In the genomic region with DNA sequence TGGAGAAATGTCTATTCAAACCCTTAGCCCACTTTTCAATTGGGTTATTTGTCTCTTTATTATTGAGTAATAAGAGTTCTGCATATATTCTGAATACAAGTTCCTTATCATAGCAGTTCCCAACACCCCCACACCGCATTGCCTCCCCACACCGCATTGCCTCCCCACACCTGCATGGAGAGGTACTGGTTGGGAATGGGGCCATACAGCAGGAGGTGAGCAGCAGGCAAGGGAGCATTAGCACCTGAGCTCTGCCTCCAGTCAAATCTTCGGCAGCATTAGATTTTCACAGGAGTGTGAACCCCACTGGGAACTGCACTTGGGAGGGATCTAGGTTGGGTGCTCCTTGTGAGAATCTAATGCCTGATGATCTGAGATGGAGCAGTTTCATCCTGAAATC, we compare ENCODE assay signal across 24 cellular contexts.
"Had no signal": no experiment of that assay in that cellular context is flagged by ENCODE, and none has a peak within 500 bp of the region (broad histone marks: within the 10 kb centered on the region; RNA-seq: fewer than 3 reads in every experiment).

No MANE protein-coding gene starts in this region.

- DNase-seq: naive thymus-derived CD8-positive, alpha-beta T cell; nephron progenitor cell; nucleus accumbens; ovary; posterior cingulate gyrus; psoas muscle; right cardiac atrium; right lobe of liver; sigmoid colon; small intestine; stimulated activated CD4-positive, alpha-beta T cell treated with anti-CD3 and anti-CD28 coated beads, Interleukin-15, amount 100 ng/mL, for 24 hours; stimulated activated CD4-positive, alpha-beta T cell treated with anti-CD3 and anti-CD28 coated beads, Interleukin-2, amount 100 ng/mL, for 24 hours; stimulated activated CD4-positive, alpha-beta T cell treated with anti-CD3 and anti-CD28 coated beads, Interleukin-2, amount 100 ng/mL, for 48 hours; stimulated activated CD4-positive, alpha-beta T cell treated with anti-CD3 and anti-CD28 coated beads, Interleukin-4, amount 100 ng/mL, for 24 hours; stimulated activated CD8-positive, alpha-beta memory T cell treated with anti-CD3 and anti-CD28 coated beads, Interleukin-4, amount 100 ng/mL, for 48 hours; stimulated activated naive CD4-positive, alpha-beta T cell; stimulated activated naive CD8-positive, alpha-beta T cell treated with anti-CD3 and anti-CD28 coated beads, Interleukin-15, amount 100 ng/mL, for 72 hours; stimulated activated naive CD8-positive, alpha-beta T cell treated with anti-CD3 and anti-CD28 coated beads, Interleukin-15, Interleukin-2, amounts not matched to agents 100 U/mL and 50 U/mL, for 24 hours; substantia nigra; testis; tibial artery; transverse colon; upper lobe of right lung; uterus had no signal
